Comparison of ENCODE assay signal across 11 cellular contexts in genomic region chr2:161416294-161416632, GRCh38. TPM values are rescaled to one million over a fixed set of nuclear protein-coding genes. Genes with fewer than 3 reads are reported as not detected.
DNase-seq lines count a peak whose midpoint lies in the region; ATAC-seq, FAIRE-seq and TF ChIP-seq lines count a peak whose summit lies in the region.
"Had no signal": no experiment of that assay in that cellular context is flagged by ENCODE, and none has a peak within 500 bp of the region (broad histone marks: within the 10 kb centered on the region; RNA-seq: fewer than 3 reads in every experiment).

Gene TBR1 (plus strand): TSS chr2:161416297. CDS start chr2:161416411, 114 bp downstream.

- H2AFZ ChIP-seq in astrocyte (ENCODE audit: low read depth, low read length): no peak within 1 kb of the TSS
- H2AFZ ChIP-seq in PC-9: no peak within 1 kb of the TSS

- peak within 1 kb of the TSS in 10 of 11 experiments; percentile 78 to 99 (median 86); a peak in 14 of 22 replicates for H3K4me2 ChIP-seq in BLaER1 treated with 17β-estradiol and CSF1 and Interleukin-3, amounts not matched to agents 10 nM and 100 nM
- H3K4me2 ChIP-seq in astrocyte (ENCODE audit: low read length) (peak within 1 kb of the TSS; percentile 91), PC-9 (no peak within 1 kb of the TSS)

- peak; percentile 38 for DNase-seq in GM13976 (ENCODE audit: low spot score)
- no peak for DNase-seq in astrocyte (ENCODE audit: low read depth)
- DNase-seq in PC-9: no peak
- no peak for DNase-seq in CD1c-positive myeloid dendritic cell (ENCODE audit: extremely low spot score)
- DNase-seq: foreskin melanocyte; stimulated activated CD4-positive, alpha-beta T cell treated with anti-CD3 and anti-CD28 coated beads, Interleukin-1b, Interleukin-23, amount 100 ng/mL, for 48 hours; T1000 had no signal

- H3K36me3 ChIP-seq in BLaER1 treated with 17β-estradiol and CSF1 and Interleukin-3, amounts not matched to agents 10 nM and 100 nM: peaks cover 0 to 18% (median 6%) of the 10 kb centered on the region in 11 experiments; a peak in 12 of 22 replicates
- H3K36me3 ChIP-seq in astrocyte (ENCODE audit: insufficient read depth, low read length) (peaks cover 1% of the 10 kb centered on the region), mucosa of stomach (ENCODE audit: control insufficient read depth, insufficient read depth, low read length) (no peaks in the 10 kb centered on the region), PC-9 (ENCODE audit: low read depth) (no peaks in the 10 kb centered on the region), gastroesophageal sphincter (no peaks in the 10 kb centered on the region)

- no peak for TF ChIP-seq POLR2A in gastroesophageal sphincter (IDR thresholded peaks at IDR 0.05)

- H3K79me2 ChIP-seq in astrocyte (ENCODE audit: insufficient read depth, low read length) (no peaks in the 10 kb centered on the region), PC-9 (ENCODE audit: low read depth) (no peaks in the 10 kb centered on the region)

- H3K27me3 ChIP-seq in BLaER1 treated with 17β-estradiol and CSF1 and Interleukin-3, amounts not matched to agents 10 nM and 100 nM: peaks cover 98 to 100% (median 100%) of the 10 kb centered on the region in 11 experiments
- H3K27me3 ChIP-seq in astrocyte (ENCODE audit: insufficient read depth, low read length) (peaks cover 66% of the 10 kb centered on the region), mucosa of stomach (ENCODE audit: control insufficient read depth, insufficient read depth, low read length) (peaks cover 75% of the 10 kb centered on the region), PC-9 (ENCODE audit: insufficient read depth, low read depth) (no peaks in the 10 kb centered on the region), gastroesophageal sphincter (peaks cover 76% of the 10 kb centered on the region)

- 6 to 16% methylated on average over 2 to 6 of the region's 7 CpGs for WGBS in gastroesophageal sphincter (ENCODE audit: low coverage in 1 of 2), 2 donors

- no peaks in the 10 kb centered on the region for H3K36me3 Mint-ChIP-seq in astrocyte (ENCODE audit: low read depth, unreplicated experiment)

- peaks cover 61% of the 10 kb centered on the region for H3K27me3 Mint-ChIP-seq in astrocyte (ENCODE audit: low read depth, unreplicated experiment)

- ATAC-seq in HG02610 (IDR thresholded peaks at IDR 0.05; ENCODE audit: unreplicated experiment) (no peak), gastroesophageal sphincter (no peak)

- no peak within 1 kb of the TSS for H3K9ac ChIP-seq in BLaER1 treated with 17β-estradiol and CSF1 and Interleukin-3, amounts not matched to agents 10 nM and 100 nM
- H3K9ac ChIP-seq in astrocyte (ENCODE audit: low read length) (no peak within 1 kb of the TSS), mucosa of stomach (ENCODE audit: low read length) (no peak within 1 kb of the TSS)

- peak within 1 kb of the TSS; percentile 74 for H3K4me3 Mint-ChIP-seq in astrocyte (ENCODE audit: unreplicated experiment)

- no TSS peak for BruUV-seq in PC-9 (replicated peaks; lab: Mats Ljungman, UMichigan)

- TF ChIP-seq CTCF in GM13976 (IDR thresholded peaks at IDR 0.05; ENCODE audit: borderline replicate concordance, control extremely low read depth, extremely low read depth, insufficient read depth, missing control alignments) (no peak), astrocyte (IDR thresholded peaks at IDR 0.05; ENCODE audit: insufficient read depth, low read depth, low read length) (no peak), PC-9 (conservative IDR thresholded peaks at IDR 0.05) (no peak), gastroesophageal sphincter (IDR thresholded peaks at IDR 0.05) (no peak)

- H4K20me1 ChIP-seq in BLaER1 treated with 17β-estradiol and CSF1 and Interleukin-3, amounts not matched to agents 10 nM and 100 nM: peaks cover 0 to 99% (median 77%) of the 10 kb centered on the region in 11 experiments; a peak in 20 of 22 replicates
- H4K20me1 ChIP-seq in astrocyte (ENCODE audit: insufficient read depth, low read length) (peaks cover 45% of the 10 kb centered on the region), PC-9 (ENCODE audit: insufficient read depth) (no peaks in the 10 kb centered on the region)

- peaks cover under 1% of the 10 kb centered on the region for H3K9me3 Mint-ChIP-seq in astrocyte (ENCODE audit: unreplicated experiment)

- CTCF ChIA-PET in PC-9 (lab: Charles Lee): no interaction called here

- peak within 1 kb of the TSS in 3 of 10 experiments; percentile 46 to 58 (median 57); a peak in 7 of 20 replicates for H3K4me3 ChIP-seq in BLaER1 treated with 17β-estradiol and CSF1 and Interleukin-3, amounts not matched to agents 10 nM and 100 nM
- no peak within 1 kb of the TSS for H3K4me3 ChIP-seq in astrocyte (ENCODE audit: insufficient read depth, low read depth, low read length)
- peak within 1 kb of the TSS; percentile 19 for H3K4me3 ChIP-seq in mucosa of stomach (ENCODE audit: low read length)
- no peak within 1 kb of the TSS for H3K4me3 ChIP-seq in PC-9
- peak within 1 kb of the TSS in 1 of 2 donors; percentile 55 for H3K4me3 ChIP-seq in gastroesophageal sphincter

- peaks cover 10 to 16% (median 12%) of the 10 kb centered on the region in 11 experiments; a peak in 20 of 22 replicates for H3K9me3 ChIP-seq in BLaER1 treated with 17β-estradiol and CSF1 and Interleukin-3, amounts not matched to agents 10 nM and 100 nM (replicated peaks in 1 of 11)
- H3K9me3 ChIP-seq in astrocyte (ENCODE audit: insufficient read depth, low read depth, low read length) (no peaks in the 10 kb centered on the region), mucosa of stomach (ENCODE audit: control insufficient read depth, low read length) (no peaks in the 10 kb centered on the region), PC-9 (ENCODE audit: insufficient read depth, low read depth) (no peaks in the 10 kb centered on the region), gastroesophageal sphincter (no peaks in the 10 kb centered on the region)

- peaks cover 13 to 31% (median 17%) of the 10 kb centered on the region in 10 experiments for H3K4me1 ChIP-seq in BLaER1 treated with 17β-estradiol and CSF1 and Interleukin-3, amounts not matched to agents 10 nM and 100 nM
- H3K4me1 ChIP-seq in astrocyte (ENCODE audit: insufficient read depth, low read length) (peaks cover 16% of the 10 kb centered on the region), mucosa of stomach (ENCODE audit: control insufficient read depth, insufficient read depth, low read length) (peaks cover 12% of the 10 kb centered on the region), PC-9 (replicated peaks; ENCODE audit: insufficient read depth) (no peaks in the 10 kb centered on the region), gastroesophageal sphincter (peaks cover 0 to 54% (median 10%) of the 10 kb centered on the region in 3 donors)

- no peak within 1 kb of the TSS for H3K27ac ChIP-seq in BLaER1 treated with 17β-estradiol and CSF1 and Interleukin-3, amounts not matched to agents 10 nM and 100 nM
- H3K27ac ChIP-seq in astrocyte (ENCODE audit: low read depth, low read length) (no peak within 1 kb of the TSS), PC-9 (no peak within 1 kb of the TSS), gastroesophageal sphincter (no peak within 1 kb of the TSS)

- H3K9me2 ChIP-seq in PC-9 (ENCODE audit: insufficient read depth): no peaks in the 10 kb centered on the region

- in situ Hi-C loops in GM13976 (cut with MboI; ENCODE audit: low sequenced_read_pairs, unreplicated experiment): no loop called here

- no peak for TF ChIP-seq EP300 in gastroesophageal sphincter (IDR thresholded peaks at IDR 0.05)

- H3K27ac Mint-ChIP-seq in astrocyte (ENCODE audit: unreplicated experiment): peak within 1 kb of the TSS; percentile 34

- intact Hi-C loops in PC-9 (cut with micrococcal nuclease; ENCODE audit: unreplicated experiment): no loop called here

- FAIRE-seq in astrocyte (lab: Jason Lieb, UNC): no peak

- POLR2A ChIA-PET in PC-9 (lab: Charles Lee; ENCODE audit: unreplicated experiment): no interaction called here

- peaks cover 10% of the 10 kb centered on the region for H3K4me1 Mint-ChIP-seq in astrocyte (ENCODE audit: low read depth, unreplicated experiment)

- H3F3A ChIP-seq in PC-9 (ENCODE audit: insufficient read depth, low read depth): 0 out of 2 replicates have a peak, but pooled peaks cover 5% of the 10 kb centered on the region

RNA-seq across cellular contexts. Expression of gene TBR1, which starts in this region (rescaled TPM):
- not detected in 2 replicates for total RNA-seq in astrocyte
- total RNA-seq in PC-9 (2021): not detected in 2 replicates
- total RNA-seq in gastroesophageal sphincter: not detected
